In the genomic region with DNA sequence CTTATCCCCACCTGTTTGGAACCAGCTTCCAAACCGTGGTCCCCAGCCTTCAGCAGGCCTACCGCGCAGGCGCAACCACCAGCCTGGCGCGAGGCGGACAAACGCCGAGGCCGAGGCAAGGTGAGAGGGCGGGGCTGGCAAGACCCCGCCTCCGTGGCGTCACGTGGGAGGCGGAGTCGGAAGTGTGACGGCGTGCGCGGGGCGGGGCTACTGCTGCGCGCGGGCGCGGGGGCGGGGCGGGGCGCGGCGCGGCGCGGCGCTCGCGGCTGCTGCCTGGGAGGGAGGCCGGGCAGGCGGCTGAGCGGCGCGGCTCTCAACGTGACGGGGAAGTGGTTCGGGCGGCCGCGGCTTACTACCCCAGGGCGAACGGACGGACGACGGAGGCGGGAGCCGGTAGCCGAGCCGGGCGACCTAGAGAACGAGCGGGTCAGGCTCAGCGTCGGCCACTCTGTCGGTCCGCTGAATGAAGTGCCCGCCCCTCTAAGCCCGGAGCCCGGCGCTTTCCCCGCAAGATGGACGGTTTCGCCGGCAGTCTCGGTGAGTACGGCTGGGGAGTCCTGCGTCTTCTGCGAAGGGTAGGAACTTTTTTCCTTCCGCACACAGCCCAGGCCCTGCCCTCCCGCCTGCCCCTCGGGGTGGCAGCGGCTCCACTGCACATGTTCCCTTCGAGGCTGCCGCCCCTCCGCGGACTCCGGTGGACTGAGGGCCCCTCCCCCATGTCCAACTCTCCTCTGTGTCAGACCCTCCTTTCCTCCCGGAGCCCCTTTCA, we compare ENCODE assay signal across 8 cellular contexts. TPM values are rescaled to one million over a fixed set of nuclear protein-coding genes. Genes with fewer than 3 reads are reported as not detected.
DNase-seq lines count a peak whose midpoint lies in the region; ATAC-seq, FAIRE-seq and TF ChIP-seq lines count a peak whose summit lies in the region.

A gene with protein sequence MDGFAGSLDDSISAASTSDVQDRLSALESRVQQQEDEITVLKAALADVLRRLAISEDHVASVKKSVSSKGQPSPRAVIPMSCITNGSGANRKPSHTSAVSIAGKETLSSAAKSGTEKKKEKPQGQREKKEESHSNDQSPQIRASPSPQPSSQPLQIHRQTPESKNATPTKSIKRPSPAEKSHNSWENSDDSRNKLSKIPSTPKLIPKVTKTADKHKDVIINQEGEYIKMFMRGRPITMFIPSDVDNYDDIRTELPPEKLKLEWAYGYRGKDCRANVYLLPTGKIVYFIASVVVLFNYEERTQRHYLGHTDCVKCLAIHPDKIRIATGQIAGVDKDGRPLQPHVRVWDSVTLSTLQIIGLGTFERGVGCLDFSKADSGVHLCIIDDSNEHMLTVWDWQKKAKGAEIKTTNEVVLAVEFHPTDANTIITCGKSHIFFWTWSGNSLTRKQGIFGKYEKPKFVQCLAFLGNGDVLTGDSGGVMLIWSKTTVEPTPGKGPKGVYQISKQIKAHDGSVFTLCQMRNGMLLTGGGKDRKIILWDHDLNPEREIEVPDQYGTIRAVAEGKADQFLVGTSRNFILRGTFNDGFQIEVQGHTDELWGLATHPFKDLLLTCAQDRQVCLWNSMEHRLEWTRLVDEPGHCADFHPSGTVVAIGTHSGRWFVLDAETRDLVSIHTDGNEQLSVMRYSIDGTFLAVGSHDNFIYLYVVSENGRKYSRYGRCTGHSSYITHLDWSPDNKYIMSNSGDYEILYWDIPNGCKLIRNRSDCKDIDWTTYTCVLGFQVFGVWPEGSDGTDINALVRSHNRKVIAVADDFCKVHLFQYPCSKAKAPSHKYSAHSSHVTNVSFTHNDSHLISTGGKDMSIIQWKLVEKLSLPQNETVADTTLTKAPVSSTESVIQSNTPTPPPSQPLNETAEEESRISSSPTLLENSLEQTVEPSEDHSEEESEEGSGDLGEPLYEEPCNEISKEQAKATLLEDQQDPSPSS (plus strand): TSS at position 254 of the 769 bp plus-strand sequence. CDS start 259 bp downstream, at position 513.

- DNase-seq in D721Med (ENCODE audit: insufficient read length, low spot score) (peak; percentile 32), HuH-7.5 (ENCODE audit: low spot score) (peak; percentile 72), OCI-M1 (lab: John Stamatoyannopoulos, UW) (peak; percentile 85), activated T-cell treated with anti-CD3 and anti-CD28 coated beads for 4 hours (peak; percentile 90), epithelial cell of proximal tubule (ENCODE audit: low read depth) (no peak), mucosa of gallbladder (ENCODE audit: low spot score) (peak; percentile 93)
- peak; percentile 84 for DNase-seq in stimulated activated CD8-positive, alpha-beta memory T cell treated with anti-CD3 and anti-CD28 coated beads, Interleukin-4, amount 100 ng/mL, for 24 hours (ENCODE audit: low read depth)

- H3K4me3 ChIP-seq in epithelial cell of proximal tubule (ENCODE audit: low read depth, low read length), result peak within 1 kb of the TSS; percentile 73

- no peak for FAIRE-seq in D721Med (lab: Jason Lieb, UNC)

- no peak for TF ChIP-seq CTCF in D721Med (IDR thresholded peaks at IDR 0.05; ENCODE audit: insufficient read depth, missing control alignments)
- no peak for TF ChIP-seq CTCF in epithelial cell of proximal tubule (conservative IDR thresholded peaks at IDR 0.05; ENCODE audit: low read depth, low read length)

- peak; percentile 72 for ATAC-seq in GM21526 (IDR thresholded peaks at IDR 0.05; ENCODE audit: low FRiP score, unreplicated experiment)

RNA-seq across cellular contexts. Expression of the gene that starts here (rescaled TPM):
- total RNA-seq in epithelial cell of proximal tubule (31.3 and 33.7 TPM in 2 replicates), mucosa of gallbladder (111 TPM)
